In genomic region chr5:132815454-132815853, GRCh38 we compare ENCODE assay signal across 19 cellular contexts. TPM values are rescaled to one million over a fixed set of nuclear protein-coding genes. Genes with fewer than 3 reads are reported as not detected.
DNase-seq lines count a peak whose midpoint lies in the region; ATAC-seq and TF ChIP-seq lines count a peak whose summit lies in the region.
"Had no signal": no experiment of that assay in that cellular context is flagged by ENCODE, and none has a peak within 500 bp of the region (broad histone marks: within the 10 kb centered on the region; RNA-seq: fewer than 3 reads in every experiment).

No MANE protein-coding gene starts in this region.

- no peak overlapping the region for H4K91ac ChIP-seq in IMR-90 (ENCODE audit: insufficient read depth, low read depth, low read length)

- H3K9me3 Mint-ChIP-seq in CD8-positive, alpha-beta T cell = no peaks in the 10 kb centered on the region
- no peaks in the 10 kb centered on the region for H3K9me3 Mint-ChIP-seq in nephron
- H3K9me3 Mint-ChIP-seq: stimulated activated naive CD8-positive, alpha-beta T cell treated with anti-CD3 and anti-CD28 coated beads, Interleukin-15, Interleukin-2, amounts not matched to agents 100 ng/mL and 50 ng/mL, for 24 hours had no signal

- H3K4me1 Mint-ChIP-seq in CD8-positive, alpha-beta T cell (ENCODE audit: low read depth) = peaks cover 20% of the 10 kb centered on the region
- H3K4me1 Mint-ChIP-seq in nephron = peaks cover 13% of the 10 kb centered on the region

- intact Hi-C loops in CD8-positive, alpha-beta T cell (cut with DNase I, micrococcal nuclease) = loop anchor here in 1 of 2 experiments (1.0 kb wide), 1 partner anchor 424 kb away; no protein-coding TSS in a partner anchor
- intact Hi-C loops in IMR-90 (cut with micrococcal nuclease) (no loop called here), Right ventricle myocardium inferior (cut with DNase I) (loop anchor here (5.0 kb wide), 2 partner anchors 38 to 288 kb away; partner anchors contain the start of gene SEPTIN8)

- peaks cover 12% of the 10 kb centered on the region for H3K27me3 ChIP-seq in CD8-positive, alpha-beta T cell (ENCODE audit: insufficient read depth, low read length)
- peaks cover 28% of the 10 kb centered on the region for H3K27me3 ChIP-seq in IMR-90 (ENCODE audit: control insufficient read depth, insufficient read depth, low read length)
- peaks cover 39% of the 10 kb centered on the region for H3K27me3 ChIP-seq in suprapubic skin

- H3K27ac Mint-ChIP-seq in CD8-positive, alpha-beta T cell = no peak overlapping the region
- H3K27ac Mint-ChIP-seq in nephron = peak overlapping the region in 1 of 3 experiments; percentile 28
- H3K27ac Mint-ChIP-seq: CD14-positive monocyte; stimulated activated naive CD8-positive, alpha-beta T cell treated with anti-CD3 and anti-CD28 coated beads, Interleukin-15, Interleukin-2, amounts not matched to agents 100 ng/mL and 50 ng/mL, for 24 hours had no signal

- no peaks in the 10 kb centered on the region for H3K36me3 ChIP-seq in CD8-positive, alpha-beta T cell (ENCODE audit: insufficient read depth, low read length)
- H3K36me3 ChIP-seq in IMR-90 (ENCODE audit: control insufficient read depth, insufficient read depth, low read length) = no peaks in the 10 kb centered on the region
- no peaks in the 10 kb centered on the region for H3K36me3 ChIP-seq in suprapubic skin

- ATAC-seq in CD8-positive, alpha-beta T cell = no peak
- ATAC-seq in IMR-90 (ENCODE audit: low read depth) (no peak), Right ventricle myocardium inferior (no peak)
- ATAC-seq: HCT116, left cardiac atrium had no signal

- H2AK9ac ChIP-seq in IMR-90 (replicated peaks; ENCODE audit: low read depth, low read length, poor library complexity) = peak overlapping the region; percentile 58

- CTCF ChIA-PET in CD8-positive, alpha-beta T cell (lab: Charles Lee) = interaction anchor here (1.0 to 1.5 kb wide), 3 partner anchors 9 to 287 kb away, joined by 3 read pairs; no protein-coding TSS in a partner anchor
- CTCF ChIA-PET in IMR-90 (lab: Yijun Ruan, JAX) = interaction anchor here (1.0 kb wide), 1 partner anchor 62 kb away, joined by 3 read pairs; no protein-coding TSS in a partner anchor
- CTCF ChIA-PET in GM10248 (lab: Yijun Ruan, JAX) = interaction anchor here (0.7 to 3.8 kb wide), 8 partner anchors 8 to 429 kb away, joined by 3 to 22 read pairs (median 4); no protein-coding TSS in a partner anchor

- H3K9me1 ChIP-seq in IMR-90 (ENCODE audit: insufficient read depth, low read length) = no peaks in the 10 kb centered on the region

- no peak for TF ChIP-seq RAD21 in IMR-90 (IDR thresholded peaks at IDR 0.05; ENCODE audit: low read length)

- H2BK120ac ChIP-seq in IMR-90 (ENCODE audit: low read depth, low read length) = no peak overlapping the region

- H3K27ac ChIP-seq in CD8-positive, alpha-beta T cell (ENCODE audit: low read depth, low read length) = no peak overlapping the region
- H3K27ac ChIP-seq in IMR-90 (ENCODE audit: insufficient read depth, low read length) (no peak overlapping the region), suprapubic skin (no peak overlapping the region)

- POLR2A ChIA-PET in CD8-positive, alpha-beta T cell (lab: Charles Lee) = no interaction called here
- POLR2A ChIA-PET in IMR-90 (lab: Charles Lee; ENCODE audit: unreplicated experiment) = interaction anchor here (0.6 kb wide), 1 partner anchor 16 kb away, joined by 8 read pairs; no protein-coding TSS in a partner anchor
- POLR2A ChIA-PET in GM10248 (lab: Yijun Ruan, JAX) = no interaction called here

- no peak for TF ChIP-seq EP300 in suprapubic skin (IDR thresholded peaks at IDR 0.05)

- no peak overlapping the region for H2BK20ac ChIP-seq in IMR-90 (ENCODE audit: low read depth, low read length)

- H3K18ac ChIP-seq in IMR-90 (ENCODE audit: low read depth, low read length) = no peak overlapping the region

- H3K4me1 ChIP-seq in CD8-positive, alpha-beta T cell (ENCODE audit: insufficient read depth, low read length) = peaks cover 20% of the 10 kb centered on the region
- peaks cover 7% of the 10 kb centered on the region for H3K4me1 ChIP-seq in IMR-90 (ENCODE audit: control insufficient read depth, insufficient read depth, low read length)
- H3K4me1 ChIP-seq in suprapubic skin = peaks cover 29% of the 10 kb centered on the region

- no peak overlapping the region for H4K5ac ChIP-seq in IMR-90 (ENCODE audit: low read depth, low read length)

- no peak overlapping the region for H3K4me2 ChIP-seq in IMR-90 (ENCODE audit: low read depth, low read length)

- no peak overlapping the region for H3K14ac ChIP-seq in IMR-90 (replicated peaks; ENCODE audit: low read depth, low read length)

- H2BK5ac ChIP-seq in IMR-90 (ENCODE audit: low read depth, low read length, poor library complexity, severe bottlenecking) = no peak overlapping the region

- H3K4me3 ChIP-seq in CD8-positive, alpha-beta T cell (ENCODE audit: low read depth, low read length) = no peak overlapping the region
- H3K4me3 ChIP-seq in IMR-90 (ENCODE audit: insufficient read depth, low read depth, low read length) (no peak overlapping the region), choroid plexus epithelial cell (ENCODE audit: low read depth, low read length) (no peak overlapping the region), suprapubic skin (no peak overlapping the region)

- H3K9ac ChIP-seq in IMR-90 (ENCODE audit: low read depth, low read length) = no peak overlapping the region

- no peak overlapping the region for H4K8ac ChIP-seq in IMR-90 (ENCODE audit: low read depth in 2 of 2, low read length in 2 of 2)

- no peak overlapping the region for H3K56ac ChIP-seq in IMR-90 (ENCODE audit: extremely low read depth, insufficient read depth, low read length)

- no peak for DNase-seq in CD8-positive, alpha-beta T cell
- DNase-seq in IMR-90 = peak; percentile 55
- DNase-seq in choroid plexus epithelial cell (ENCODE audit: low read depth) = peak; percentile 68
- no peak for DNase-seq in Right ventricle myocardium inferior (ENCODE audit: missing footprints)
- no peak for DNase-seq in NAMALWA (ENCODE audit: low spot score)
- no peak for DNase-seq in suprapubic skin (ENCODE audit: low spot score in 2 of 2)
- no peak for DNase-seq in GM10248 (ENCODE audit: extremely low spot score)
- DNase-seq: dermis blood vessel endothelial cell, GDM1, left cardiac atrium, NCI-H1048, NCI-H510A treated with DMSO at 0.1 percent for 48 hours, T-helper 9 cell had no signal

- no peaks in the 10 kb centered on the region for H3K9me3 ChIP-seq in CD8-positive, alpha-beta T cell (ENCODE audit: low read length)
- H3K9me3 ChIP-seq in IMR-90 (ENCODE audit: control insufficient read depth, insufficient read depth, low read length) (no peaks in the 10 kb centered on the region), suprapubic skin (no peaks in the 10 kb centered on the region)

- no peak overlapping the region for H3K4ac ChIP-seq in IMR-90 (ENCODE audit: low read depth, low read length)

- H3K79me1 ChIP-seq in IMR-90 (ENCODE audit: low read depth in 1 of 2, low read length in 2 of 2) = no peaks in the 10 kb centered on the region

- no peaks in the 10 kb centered on the region for H4K20me1 ChIP-seq in IMR-90 (ENCODE audit: insufficient read depth, low read length)

- H2AK5ac ChIP-seq in IMR-90 (ENCODE audit: low read depth, low read length) = no peak overlapping the region

- dilution Hi-C loops in IMR-90 (cut with HindIII; ENCODE audit: low sequenced_read_pairs, unreplicated experiment) = no loop called here

- in situ Hi-C loops in IMR-90 (cut with MboI; ENCODE audit: low sequenced_read_pairs) = no loop called here

- no peak overlapping the region for H3K23ac ChIP-seq in IMR-90 (ENCODE audit: low read depth, low read length)

- H2AFZ ChIP-seq in IMR-90 (replicated peaks; ENCODE audit: low read length, poor library complexity) = peak overlapping the region; percentile 53

- peak overlapping the region; percentile 58 for H3K4me3 Mint-ChIP-seq in CD8-positive, alpha-beta T cell
- H3K4me3 Mint-ChIP-seq in nephron = peak overlapping the region; percentile 71 to 76 (median 72)
- H3K4me3 Mint-ChIP-seq: stimulated activated naive CD8-positive, alpha-beta T cell treated with anti-CD3 and anti-CD28 coated beads, Interleukin-15, Interleukin-2, amounts not matched to agents 100 ng/mL and 50 ng/mL, for 24 hours had no signal

- peaks cover 34% of the 10 kb centered on the region for H3K27me3 Mint-ChIP-seq in CD8-positive, alpha-beta T cell (ENCODE audit: low read depth)
- peaks cover 79% of the 10 kb centered on the region for H3K27me3 Mint-ChIP-seq in nephron (ENCODE audit: low read depth)

- no peaks in the 10 kb centered on the region for H3K36me3 Mint-ChIP-seq in CD8-positive, alpha-beta T cell
- no peaks in the 10 kb centered on the region for H3K36me3 Mint-ChIP-seq in nephron (ENCODE audit: low read depth)

- BruUV-seq in IMR-90 (replicated peaks; lab: Mats Ljungman, UMichigan) = no TSS peak

- no peak for TF ChIP-seq CTCF in CD8-positive, alpha-beta T cell (IDR thresholded peaks at IDR 0.05)
- no peak for TF ChIP-seq CTCF in IMR-90 (conservative IDR thresholded peaks at IDR 0.05; ENCODE audit: low read depth, low read length)
- TF ChIP-seq CTCF in choroid plexus epithelial cell (conservative IDR thresholded peaks at IDR 0.05; ENCODE audit: low read depth, low read length) = no peak
- TF ChIP-seq CTCF in nephron (IDR thresholded peaks at IDR 0.05; ENCODE audit: unreplicated experiment in 3 of 3) = no peak
- no peak for TF ChIP-seq CTCF in suprapubic skin (IDR thresholded peaks at IDR 0.05)
- no peak for TF ChIP-seq CTCF in GM10248 (IDR thresholded peaks at IDR 0.05; ENCODE audit: control extremely low read depth, extremely low read depth, low read depth, missing control alignments)

- no CpG with 5 or more reads among the region's 1 CpG for WGBS in IMR-90 (ENCODE audit: extremely low coverage in 2 of 2, insufficient read length in 1 of 2), 2 experiments
- 96% methylated on average over 1 of the region's 1 CpG for WGBS in suprapubic skin

- TF ChIP-seq POLR2A in IMR-90 (IDR thresholded peaks at IDR 0.05; ENCODE audit: low read depth, low read length) (no peak), suprapubic skin (IDR thresholded peaks at IDR 0.05) (no peak)

- peak overlapping the region; percentile 0; the same call in 1 of the 3 replicates for H2BK15ac ChIP-seq in IMR-90 (ENCODE audit: low read depth, low read length)

RNA-seq across cellular contexts. Expression of gene SOWAHA, which starts 2.4 kb away (rescaled TPM):
- not detected for total RNA-seq in CD8-positive, alpha-beta T cell
- total RNA-seq in IMR-90 (2012; rRNA removed) = under 0.01 TPM in 1 of 2 replicates, not detected in the other
- 0.03 TPM in 1 of 2 replicates, not detected in the other for polyA plus RNA-seq in IMR-90 (2012; rRNA removed)
- 0.02 and 0.04 TPM in 2 replicates for polyA plus RNA-seq in IMR-90 (2012; cell fraction: cytosol; rRNA removed)
- polyA plus RNA-seq in IMR-90 (2012; cell fraction: nucleus; rRNA removed; ENCODE audit: low replicate concordance) = 0.01 TPM in 1 of 2 replicates, not detected in the other
- 0.27 TPM for total RNA-seq in Right ventricle myocardium inferior
- under 1 TPM in 3 of 4 donors, not detected in 1; 0.23 to 0.93 (median 0.48) TPM for total RNA-seq in suprapubic skin
- total RNA-seq: dermis blood vessel endothelial cell, glomerular endothelial cell, HT1080 had no signal
- polyA plus RNA-seq: CD14-positive monocyte had no signal

RNA-seq across cellular contexts. Expression of gene SHROOM1, which starts 15.0 kb away (rescaled TPM):
- under 1 TPM in 1 of 2 experiments, not detected in 1; 0.38 TPM for total RNA-seq in CD8-positive, alpha-beta T cell
- total RNA-seq in IMR-90 (2012; rRNA removed) (1.4 and 2.5 TPM in 2 replicates), Right ventricle myocardium inferior (5.0 TPM), suprapubic skin (1 to 10 TPM in 3 of 4 donors, under 1 TPM in 1; 0.76 to 2.8 (median 2.3) TPM)
- polyA plus RNA-seq in IMR-90 (2012; rRNA removed) = 6.3 and 8.8 TPM in 2 replicates
- polyA plus RNA-seq in IMR-90 (2012; cell fraction: cytosol; rRNA removed) = 4.1 and 9.0 TPM in 2 replicates
- polyA plus RNA-seq in IMR-90 (2012; cell fraction: nucleus; rRNA removed; ENCODE audit: low replicate concordance) = 28.6 and 53.5 TPM in 2 replicates

RNA-seq across cellular contexts. Expression of gene SEPTIN8, which starts 38.4 kb away (rescaled TPM):
- total RNA-seq in CD8-positive, alpha-beta T cell = 1 to 10 TPM; 5.3 to 6.8 TPM
- total RNA-seq in IMR-90 (2012; rRNA removed) (60.5 and 67.2 TPM in 2 replicates), Right ventricle myocardium inferior (28.5 TPM), suprapubic skin (10 to 100 TPM; 75.9 to 85.0 (median 80.8) TPM)
- polyA plus RNA-seq in IMR-90 (2012; rRNA removed) = 54.7 and 56.2 TPM in 2 replicates
- 20.4 and 38.7 TPM in 2 replicates for polyA plus RNA-seq in IMR-90 (2012; cell fraction: cytosol; rRNA removed)
- polyA plus RNA-seq in IMR-90 (2012; cell fraction: nucleus; rRNA removed; ENCODE audit: low replicate concordance) = 131 and 144 TPM in 2 replicates

RNA-seq across cellular contexts. Expression of gene GDF9, which starts 50.8 kb away (rescaled TPM):
- total RNA-seq in CD8-positive, alpha-beta T cell = under 1 TPM; 0.43 to 0.72 TPM
- 0.18 and 0.28 TPM in 2 replicates for total RNA-seq in IMR-90 (2012; rRNA removed)
- polyA plus RNA-seq in IMR-90 (2012; rRNA removed) = 0.16 and 0.21 TPM in 2 replicates
- polyA plus RNA-seq in IMR-90 (2012; cell fraction: cytosol; rRNA removed) = 0.01 and 0.02 TPM in 2 replicates
- polyA plus RNA-seq in IMR-90 (2012; cell fraction: nucleus; rRNA removed; ENCODE audit: low replicate concordance) = 0.14 and 0.57 TPM in 2 replicates
- 0.24 TPM for total RNA-seq in Right ventricle myocardium inferior
- 1 to 10 TPM in 1 of 4 donors, under 1 TPM in 3; 0.47 to 4.8 (median 0.90) TPM for total RNA-seq in suprapubic skin
- total RNA-seq: dermis blood vessel endothelial cell had no signal
- polyA plus RNA-seq: CD14-positive monocyte had no signal

RNA-seq across cellular contexts. Expression of gene UQCRQ, which starts 51.0 kb away (rescaled TPM):
- 100 to 1,000 TPM; 124 to 128 TPM for total RNA-seq in CD8-positive, alpha-beta T cell
- total RNA-seq in IMR-90 (2012; rRNA removed) (69.7 and 73.7 TPM in 2 replicates), Right ventricle myocardium inferior (1,774 TPM), suprapubic skin (100 to 1,000 TPM; 124 to 243 (median 161) TPM)
- polyA plus RNA-seq in IMR-90 (2012; rRNA removed) = 292 and 406 TPM in 2 replicates
- 213 and 412 TPM in 2 replicates for polyA plus RNA-seq in IMR-90 (2012; cell fraction: cytosol; rRNA removed)
- 72.8 and 108 TPM in 2 replicates for polyA plus RNA-seq in IMR-90 (2012; cell fraction: nucleus; rRNA removed; ENCODE audit: low replicate concordance)

Comparison
In these comparisons a context has a peak if more than half of its experiments do, and no peak if none do; other contexts are left out.
1. DNase-seq: peak in IMR-90 (single experiment) and choroid plexus epithelial cell (single experiment); none in CD8-positive, alpha-beta T cell (0 of 7), Right ventricle myocardium inferior (single experiment), NAMALWA (single experiment), suprapubic skin (0 of 2) and GM10248 (single experiment).